1 cellular context compared by ENCODE assay signal in the genomic region with DNA sequence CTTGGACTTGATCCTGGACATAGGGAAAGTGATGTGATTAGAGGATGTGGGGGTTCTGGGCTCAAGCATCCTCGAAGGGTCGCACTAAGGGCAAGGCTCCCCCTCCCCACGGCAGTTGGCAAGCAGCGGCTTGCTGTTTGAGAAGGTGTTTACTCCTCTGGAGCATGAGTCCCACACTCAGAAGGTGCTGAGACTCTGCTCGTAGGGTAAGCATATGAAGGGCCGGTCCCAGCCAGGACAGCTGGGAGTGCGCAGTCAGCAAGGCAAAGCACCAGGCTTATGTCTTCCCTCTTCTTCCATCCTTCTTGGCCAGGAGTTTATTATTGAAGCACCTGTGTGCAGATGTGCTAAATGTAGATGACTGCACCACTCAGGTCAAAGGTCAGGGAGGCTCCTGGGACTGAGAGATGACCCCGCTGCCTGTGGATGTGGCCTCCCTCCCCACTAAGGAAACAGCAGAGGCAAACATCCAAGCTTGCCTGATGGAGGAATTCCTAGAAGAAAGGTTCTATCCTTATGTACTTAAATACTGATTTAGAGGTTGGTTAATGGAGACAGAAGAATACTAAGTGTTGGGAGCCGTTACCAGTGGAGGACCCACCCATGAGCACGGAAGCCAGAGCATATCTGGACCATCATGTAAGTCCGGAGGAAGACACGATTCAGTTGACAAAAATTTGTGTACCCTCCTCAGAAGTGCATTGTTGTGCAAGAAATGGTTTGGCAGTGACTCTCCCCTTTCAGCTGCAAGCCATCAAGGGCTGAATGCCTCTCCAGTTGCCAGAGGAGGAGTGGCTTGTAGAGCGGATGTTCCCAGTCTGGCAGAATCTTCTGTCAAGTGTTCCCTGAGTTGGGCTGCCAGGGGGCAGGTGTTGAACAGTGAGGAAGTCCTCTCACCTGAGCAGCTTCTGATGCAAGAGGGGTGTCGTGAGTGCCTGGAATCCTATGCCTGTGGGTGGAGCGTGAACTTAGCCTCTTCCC.
A peak's percentile ranks its signal among the peaks of the same experiment; 100 is the strongest.
TF ChIP-seq lines count a peak whose summit lies in the region.

No MANE protein-coding gene starts in this region.

TF ChIP-seq in liver, 16 proteins besides CTCF, POLR2A, EP300 and RAD21 (continued from another document):
- TF ChIP-seq REST (IDR thresholded peaks at IDR 0.05) (peak; percentile 59), FOXA1 (IDR thresholded peaks at IDR 0.05) (peak; percentile 84), SP1 (IDR thresholded peaks at IDR 0.05) (peak; percentile 95), HNF4G (IDR thresholded peaks at IDR 0.05) (peak; percentile 79), EGR1 (IDR thresholded peaks at IDR 0.05; ENCODE audit: low read depth in 2 of 2) (peak in 1 of 2 donors; percentile 87)
- TF ChIP-seq, protein P1, sequence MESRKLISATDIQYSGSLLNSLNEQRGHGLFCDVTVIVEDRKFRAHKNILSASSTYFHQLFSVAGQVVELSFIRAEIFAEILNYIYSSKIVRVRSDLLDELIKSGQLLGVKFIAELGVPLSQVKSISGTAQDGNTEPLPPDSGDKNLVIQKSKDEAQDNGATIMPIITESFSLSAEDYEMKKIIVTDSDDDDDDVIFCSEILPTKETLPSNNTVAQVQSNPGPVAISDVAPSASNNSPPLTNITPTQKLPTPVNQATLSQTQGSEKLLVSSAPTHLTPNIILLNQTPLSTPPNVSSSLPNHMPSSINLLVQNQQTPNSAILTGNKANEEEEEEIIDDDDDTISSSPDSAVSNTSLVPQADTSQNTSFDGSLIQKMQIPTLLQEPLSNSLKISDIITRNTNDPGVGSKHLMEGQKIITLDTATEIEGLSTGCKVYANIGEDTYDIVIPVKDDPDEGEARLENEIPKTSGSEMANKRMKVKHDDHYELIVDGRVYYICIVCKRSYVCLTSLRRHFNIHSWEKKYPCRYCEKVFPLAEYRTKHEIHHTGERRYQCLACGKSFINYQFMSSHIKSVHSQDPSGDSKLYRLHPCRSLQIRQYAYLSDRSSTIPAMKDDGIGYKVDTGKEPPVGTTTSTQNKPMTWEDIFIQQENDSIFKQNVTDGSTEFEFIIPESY (IDR thresholded peaks at IDR 0.05) = peak; percentile 86
